Comparison of ENCODE assay signal across 8 cellular contexts in genomic region chrX:45806410-45807121, GRCh38.
DNase-seq lines count a peak whose midpoint lies in the region; ATAC-seq and TF ChIP-seq lines count a peak whose summit lies in the region.

No MANE protein-coding gene starts in this region.

- H4K8ac ChIP-seq in mesenchymal stem cell (ENCODE audit: low read length), result peak overlapping the region; percentile 87

- TF ChIP-seq CTCF in CD14-positive monocyte (IDR thresholded peaks at IDR 0.05) (no peak), uterus (IDR thresholded peaks at IDR 0.05) (no peak)

- H2AK5ac ChIP-seq in mesenchymal stem cell (ENCODE audit: low read length, severe bottlenecking), result no peak overlapping the region

- H3K79me1 ChIP-seq in mesenchymal stem cell (replicated peaks; ENCODE audit: low read length, poor library complexity, severe bottlenecking), result no peaks in the 10 kb centered on the region

- peak overlapping the region; percentile 14 to 79 for H3K18ac ChIP-seq in mesenchymal stem cell (ENCODE audit: low read depth in 1 of 2, low read length in 2 of 2)

- ATAC-seq in GM19463 (IDR thresholded peaks at IDR 0.05; ENCODE audit: unreplicated experiment), result peak; percentile 57

- peak overlapping the region; percentile 66 to 90 (median 77) for H3K27ac Mint-ChIP-seq in CD14-positive monocyte

- H2BK5ac ChIP-seq in mesenchymal stem cell (ENCODE audit: low read depth, low read length, poor library complexity, severe bottlenecking), result peak overlapping the region; percentile 79

- H2AFZ ChIP-seq in mesenchymal stem cell (ENCODE audit: low read depth, low read length), result no peak overlapping the region

- no peak overlapping the region for H3K4ac ChIP-seq in mesenchymal stem cell (ENCODE audit: low read depth in 1 of 2, low read length in 2 of 2)

- peaks cover 0 to 2% (median 0%) of the 10 kb centered on the region in 7 donors for H3K9me3 Mint-ChIP-seq in CD14-positive monocyte

- peaks cover 0 to 2% of the 10 kb centered on the region in 2 experiments for H3K27me3 ChIP-seq in mesenchymal stem cell (ENCODE audit: control insufficient read depth in 1 of 2, insufficient read depth in 1 of 2, low read length in 2 of 2)
- no peaks in the 10 kb centered on the region for H3K27me3 ChIP-seq in uterus

- peak overlapping the region; percentile 34 for H2BK120ac ChIP-seq in mesenchymal stem cell (ENCODE audit: low read depth, low read length)

- H2BK12ac ChIP-seq in mesenchymal stem cell (ENCODE audit: low read length in 2 of 2), result no peak overlapping the region

- H3K27ac ChIP-seq in mesenchymal stem cell (ENCODE audit: low read length, poor library complexity, severe bottlenecking), result peak overlapping the region; percentile 98
- peak overlapping the region; percentile 79 to 85 for H3K27ac ChIP-seq in uterus

- peak overlapping the region; percentile 88 for H3K9ac ChIP-seq in mesenchymal stem cell (ENCODE audit: low read length)

- no peaks in the 10 kb centered on the region for H3K36me3 Mint-ChIP-seq in CD14-positive monocyte

- H3K23ac ChIP-seq in mesenchymal stem cell (ENCODE audit: low read length in 2 of 2), result no peak overlapping the region

- no peak overlapping the region for H3K14ac ChIP-seq in mesenchymal stem cell (ENCODE audit: low read length in 2 of 2)

- H3K4me2 ChIP-seq in mesenchymal stem cell (ENCODE audit: low read length, poor library complexity, severe bottlenecking), result peak overlapping the region; percentile 55

- H4K91ac ChIP-seq in mesenchymal stem cell (ENCODE audit: low read length), result peak overlapping the region; percentile 18

- TF ChIP-seq POLR2A in uterus (IDR thresholded peaks at IDR 0.05), result peak in 1 of 2 donors; percentile 16

- intact Hi-C loops in CD14-positive monocyte (cut with micrococcal nuclease) (loop anchor here in 1 of 2 donors (5.0 to 10.0 kb wide), 2 partner anchors 34 to 52 kb away; no protein-coding TSS in a partner anchor), uterus (cut with DNase I; ENCODE audit: low total_unique reads) (no loop called here)

- H3K36me3 ChIP-seq in mesenchymal stem cell (ENCODE audit: control insufficient read depth in 1 of 2, insufficient read depth in 2 of 2, low read depth in 1 of 2, low read length in 2 of 2) (peaks cover 0 to 3% of the 10 kb centered on the region in 2 experiments), uterus (no peaks in the 10 kb centered on the region)

- WGBS in mesenchymal stem cell, result 2% methylated on average over 9 of the region's 10 CpGs

- peaks cover 10% of the 10 kb centered on the region for H3K4me1 ChIP-seq in mesenchymal stem cell (ENCODE audit: control insufficient read depth, insufficient read depth, low read depth, low read length)
- no peaks in the 10 kb centered on the region for H3K4me1 ChIP-seq in uterus

- H3K4me3 Mint-ChIP-seq in CD14-positive monocyte, result peak overlapping the region; percentile 73 to 80

- DNase-seq in CD14-positive monocyte (ENCODE audit: low spot score) (no peak), M059J (ENCODE audit: low read depth) (peak; percentile 95), amniotic stem cell (lab: John Stamatoyannopoulos, UW) (peak; percentile 56), mesenchymal stem cell (peak; percentile 94), uterus (peak in 1 of 2 donors; percentile 32), NCI-H1092 (lab: John Stamatoyannopoulos, UW) (no peak), NCI-H2196 (lab: John Stamatoyannopoulos, UW; ENCODE audit: unreplicated experiment) (no peak)

- H3K4me3 ChIP-seq in mesenchymal stem cell (ENCODE audit: insufficient read depth in 1 of 2, low read depth in 1 of 2, low read length in 2 of 2) (peak overlapping the region in 1 of 2 experiments; percentile 72), uterus (peak overlapping the region in 1 of 2 donors; percentile 22)

- H3K27me3 Mint-ChIP-seq in CD14-positive monocyte (ENCODE audit: low read depth in 3 of 3), result peaks cover 0 to 35% (median 0%) of the 10 kb centered on the region in 3 donors

- H3K9me3 ChIP-seq in mesenchymal stem cell (ENCODE audit: control insufficient read depth, low read length) (no peaks in the 10 kb centered on the region), uterus (no peaks in the 10 kb centered on the region)

- H3K4me1 Mint-ChIP-seq in CD14-positive monocyte, result peaks cover 45% of the 10 kb centered on the region

- H2BK15ac ChIP-seq in mesenchymal stem cell (ENCODE audit: low read depth, poor library complexity, severe bottlenecking), result no peak overlapping the region

Comparison
In these comparisons a context has a peak if more than half of its experiments do, and no peak if none do; other contexts are left out.
1. DNase-seq: peak in M059J (single experiment), amniotic stem cell (single experiment) and mesenchymal stem cell (single experiment); none in CD14-positive monocyte (single experiment), NCI-H1092 (single experiment) and NCI-H2196 (single experiment).